Comparison of ENCODE assay signal across 17 cellular contexts in the genomic region with DNA sequence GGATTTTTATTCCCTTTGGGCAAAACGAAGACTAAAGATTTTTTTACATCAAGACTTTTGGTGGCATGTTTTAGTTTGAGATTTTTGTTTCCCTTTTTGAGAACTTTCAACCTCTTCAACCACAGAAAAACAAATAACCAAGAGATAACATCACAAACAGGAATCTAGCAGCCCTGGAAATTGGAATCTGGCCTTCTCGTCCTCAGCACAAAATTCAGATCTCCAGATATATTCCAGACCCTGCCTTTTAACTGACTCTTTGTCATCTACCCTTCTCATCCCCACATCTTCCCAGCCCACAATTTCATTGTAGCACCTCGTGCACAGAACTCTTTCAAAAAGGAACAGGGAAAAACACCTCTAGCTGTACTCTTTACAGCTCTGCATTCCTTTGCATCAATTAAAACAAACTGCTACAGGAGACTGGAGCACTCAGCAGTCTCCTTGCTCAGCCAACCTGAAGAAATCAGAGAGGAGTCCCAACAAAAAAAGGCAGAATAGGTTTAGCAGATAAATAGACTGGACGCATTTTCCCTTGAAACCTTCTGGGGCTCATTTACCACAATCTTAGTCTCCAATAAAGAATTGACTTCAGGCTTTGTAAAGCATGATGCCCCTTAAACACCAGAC.
"Had no signal": no experiment of that assay in that cellular context is flagged by ENCODE, and none has a peak within 500 bp of the region (broad histone marks: within the 10 kb centered on the region; RNA-seq: fewer than 3 reads in every experiment).

No MANE protein-coding gene starts in this region.

- H3K27me3 ChIP-seq: esophagus squamous epithelium, vagina had no signal

- ATAC-seq: activated T-cell treated with anti-CD3 and anti-CD28 coated beads, Interleukin-2, amount 50 U/mL, for 72 hours; stimulated activated effector memory CD8-positive, alpha-beta T cell treated with anti-CD3 and anti-CD28 coated beads, Interleukin-12 subunit alpha, Interleukin-12 subunit beta, amount 100 ng/mL, for 72 hours; T-helper 17 cell had no signal

- H3K4me3 ChIP-seq: esophagus squamous epithelium, thoracic aorta, vagina had no signal

- H3K9me3 ChIP-seq: esophagus squamous epithelium, thoracic aorta, vagina had no signal

- H3K4me3 Mint-ChIP-seq: activated CD4-positive, alpha-beta T cell treated with anti-CD3 and anti-CD28 coated beads, Interleukin-2, amount 10 ng/mL, durations not matched to agents 7 days and 5 days; activated naive CD8-positive, alpha-beta T cell treated with anti-CD3 and anti-CD28 coated beads for 36 hours; activated T-cell treated with anti-CD3 and anti-CD28 coated beads, Interleukin-2, amount 50 U/mL, for 72 hours; nephron progenitor cell; stimulated activated effector memory CD8-positive, alpha-beta T cell treated with anti-CD3 and anti-CD28 coated beads, Interleukin-12 subunit alpha, Interleukin-12 subunit beta, amount 100 ng/mL, for 72 hours; T-helper 17 cell had no signal

- H3K36me3 Mint-ChIP-seq: activated naive CD8-positive, alpha-beta T cell treated with anti-CD3 and anti-CD28 coated beads for 36 hours; stimulated activated effector memory CD8-positive, alpha-beta T cell treated with anti-CD3 and anti-CD28 coated beads, Interleukin-12 subunit alpha, Interleukin-12 subunit beta, amount 100 ng/mL, for 72 hours had no signal

- H3K27ac Mint-ChIP-seq: activated CD4-positive, alpha-beta T cell treated with anti-CD3 and anti-CD28 coated beads, Interleukin-2, amount 10 ng/mL, durations not matched to agents 7 days and 5 days; activated naive CD8-positive, alpha-beta T cell treated with anti-CD3 and anti-CD28 coated beads for 36 hours; activated T-cell treated with anti-CD3 and anti-CD28 coated beads, Interleukin-2, amount 50 U/mL, for 72 hours; nephron progenitor cell; stimulated activated effector memory CD8-positive, alpha-beta T cell treated with anti-CD3 and anti-CD28 coated beads, Interleukin-12 subunit alpha, Interleukin-12 subunit beta, amount 100 ng/mL, for 72 hours; T-helper 17 cell had no signal

- H3K9me3 Mint-ChIP-seq: activated naive CD8-positive, alpha-beta T cell treated with anti-CD3 and anti-CD28 coated beads for 36 hours had no signal

- DNase-seq: activated CD4-positive, alpha-beta T cell treated with anti-CD3 and anti-CD28 coated beads, Interleukin-2, amount 10 ng/mL, durations not matched to agents 7 days and 5 days; activated CD8-positive, alpha-beta memory T cell treated with anti-CD3 and anti-CD28 coated beads, Interleukin-2, amount 50 U/mL, for 48 hours; activated gamma-delta T cell; activated naive CD8-positive, alpha-beta T cell treated with anti-CD3 and anti-CD28 coated beads for 36 hours; activated T-cell treated with anti-CD3 and anti-CD28 coated beads, Interleukin-2, amount 50 U/mL, for 72 hours; cortex of kidney; effector CD8-positive, alpha-beta T cell; esophagus squamous epithelium; hippocampal formation; mesenchymal stem cell; nephron progenitor cell; stimulated activated CD4-positive, alpha-beta T cell treated with anti-CD3 and anti-CD28 coated beads, Interleukin-12 subunit alpha, Interleukin-12 subunit beta, amount 100 ng/mL, for 4 hours; stimulated activated CD4-positive, alpha-beta T cell treated with anti-CD3 and anti-CD28 coated beads, Interleukin-2, amount 100 ng/mL, for 24 hours; T-helper 17 cell had no signal

- H3K27ac ChIP-seq: esophagus squamous epithelium, thoracic aorta, vagina had no signal

- H3K4me1 ChIP-seq: esophagus squamous epithelium, vagina had no signal

- H3K4me1 Mint-ChIP-seq: activated CD4-positive, alpha-beta T cell treated with anti-CD3 and anti-CD28 coated beads, Interleukin-2, amount 10 ng/mL, durations not matched to agents 7 days and 5 days; activated naive CD8-positive, alpha-beta T cell treated with anti-CD3 and anti-CD28 coated beads for 36 hours; stimulated activated effector memory CD8-positive, alpha-beta T cell treated with anti-CD3 and anti-CD28 coated beads, Interleukin-12 subunit alpha, Interleukin-12 subunit beta, amount 100 ng/mL, for 72 hours; T-helper 17 cell had no signal

- H3K36me3 ChIP-seq: esophagus squamous epithelium, thoracic aorta, vagina had no signal

- H3K27me3 Mint-ChIP-seq: activated CD4-positive, alpha-beta T cell treated with anti-CD3 and anti-CD28 coated beads, Interleukin-2, amount 10 ng/mL, durations not matched to agents 7 days and 5 days; activated naive CD8-positive, alpha-beta T cell treated with anti-CD3 and anti-CD28 coated beads for 36 hours; T-helper 17 cell had no signal
